ENCODE assay signal across 11 cellular contexts in the genomic region with DNA sequence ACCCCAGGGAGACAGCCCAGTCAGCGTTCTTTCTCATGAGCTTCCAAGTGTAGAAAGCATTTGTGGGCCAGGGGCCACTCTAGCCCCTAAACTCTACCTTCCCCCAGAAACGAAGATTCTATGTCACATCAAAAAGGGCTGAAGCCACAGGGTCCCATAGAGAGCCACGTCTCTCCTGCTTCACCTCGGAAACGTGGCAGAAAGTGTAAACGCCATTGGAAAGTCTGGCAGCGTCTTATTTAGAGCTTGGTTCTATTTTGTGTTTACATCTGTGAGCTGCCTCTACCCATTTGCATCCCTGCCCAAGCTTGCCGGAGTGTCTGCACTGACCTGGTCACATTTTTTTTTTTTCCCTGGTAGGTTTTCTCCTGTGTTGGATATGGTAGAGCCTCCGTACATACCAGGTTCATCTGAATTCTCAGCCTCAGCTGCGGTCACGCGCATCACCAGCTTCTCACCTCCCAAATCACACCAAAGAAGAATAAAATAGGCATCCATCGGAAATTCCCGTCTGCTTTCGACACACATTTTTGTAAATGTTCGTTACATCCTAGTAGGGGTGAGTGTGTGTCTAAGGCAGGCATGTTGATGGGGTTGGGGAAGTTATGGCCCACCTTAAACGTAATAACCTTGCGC.
DNase-seq lines count a peak whose midpoint lies in the region; FAIRE-seq and TF ChIP-seq lines count a peak whose summit lies in the region.
"Had no signal": no experiment of that assay in that cellular context is flagged by ENCODE, and none has a peak within 500 bp of the region (broad histone marks: within the 10 kb centered on the region; RNA-seq: fewer than 3 reads in every experiment).

No MANE protein-coding gene starts in this region.

- H3K36me3 Mint-ChIP-seq in osteocyte (ENCODE audit: unreplicated experiment), result no peaks in the 10 kb centered on the region
- H3K36me3 Mint-ChIP-seq: CD8-positive, alpha-beta memory T cell had no signal

- FAIRE-seq in HTR-8/SVneo (lab: Jason Lieb, UNC) (peak; percentile 83), RCC 7860 (lab: Jason Lieb, UNC) (no peak), GM19239 (lab: Jason Lieb, UNC) (no peak)

- no peak overlapping the region for H3K27ac Mint-ChIP-seq in osteocyte (ENCODE audit: unreplicated experiment)
- H3K27ac Mint-ChIP-seq: CD8-positive, alpha-beta memory T cell had no signal

- H3K27me3 Mint-ChIP-seq in osteocyte (ENCODE audit: unreplicated experiment), result peaks cover 43% of the 10 kb centered on the region

- H3K9me3 Mint-ChIP-seq in osteocyte (ENCODE audit: unreplicated experiment), result no peaks in the 10 kb centered on the region
- H3K9me3 Mint-ChIP-seq: CD8-positive, alpha-beta memory T cell had no signal

- peak; percentile 30 for DNase-seq in activated CD8-positive, alpha-beta memory T cell treated with anti-CD3 and anti-CD28 coated beads for 24 hours
- DNase-seq in activated CD8-positive, alpha-beta memory T cell treated with anti-CD3 and anti-CD28 coated beads, Interleukin-2, amount 50 U/mL, for 48 hours, result no peak
- DNase-seq in HTR-8/SVneo (ENCODE audit: insufficient read length, low spot score), result no peak
- peak; percentile 4 for DNase-seq in iPS-NIHi7 (ENCODE audit: extremely low spot score)
- peak; percentile 66 for DNase-seq in osteocyte (ENCODE audit: extremely low spot score, unreplicated experiment)
- no peak for DNase-seq in RCC 7860 (ENCODE audit: low spot score)
- no peak for DNase-seq in HEK293T (ENCODE audit: extremely low spot score)
- DNase-seq in GM19239 (ENCODE audit: insufficient read length, low spot score), result no peak
- DNase-seq: CD8-positive, alpha-beta memory T cell; DMS53; GF-D8 had no signal

- H3K4me3 Mint-ChIP-seq in osteocyte (ENCODE audit: unreplicated experiment), result no peak overlapping the region
- H3K4me3 Mint-ChIP-seq: CD8-positive, alpha-beta memory T cell had no signal

- CTCF ChIA-PET in HEK293T (lab: Yijun Ruan, JAX), result no interaction called here

- POLR2A ChIA-PET in HEK293T (lab: Yijun Ruan, JAX), result no interaction called here

- no peak for TF ChIP-seq CTCF in osteocyte (IDR thresholded peaks at IDR 0.05)

- H3K4me1 Mint-ChIP-seq in osteocyte (ENCODE audit: unreplicated experiment), result no peaks in the 10 kb centered on the region
- H3K4me1 Mint-ChIP-seq: CD8-positive, alpha-beta memory T cell had no signal

TF ChIP-seq in HEK293T, 16 proteins besides CTCF, POLR2A, EP300 and RAD21:
- TF ChIP-seq SUZ12 (IDR thresholded peaks at IDR 0.05), result no peak
- no peak for TF ChIP-seq CTBP1 (IDR thresholded peaks at IDR 0.05; ENCODE audit: borderline replicate concordance)
- TF ChIP-seq L3MBTL2 (conservative IDR thresholded peaks at IDR 0.05), result no peak
- TF ChIP-seq HDGF (IDR thresholded peaks at IDR 0.05; ENCODE audit: borderline replicate concordance), result no peak
- no peak for TF ChIP-seq BHLHE40 (IDR thresholded peaks at IDR 0.05; ENCODE audit: borderline replicate concordance)
- TF ChIP-seq ZNF384 (IDR thresholded peaks at IDR 0.05), result no peak
- TF ChIP-seq, protein P1, sequence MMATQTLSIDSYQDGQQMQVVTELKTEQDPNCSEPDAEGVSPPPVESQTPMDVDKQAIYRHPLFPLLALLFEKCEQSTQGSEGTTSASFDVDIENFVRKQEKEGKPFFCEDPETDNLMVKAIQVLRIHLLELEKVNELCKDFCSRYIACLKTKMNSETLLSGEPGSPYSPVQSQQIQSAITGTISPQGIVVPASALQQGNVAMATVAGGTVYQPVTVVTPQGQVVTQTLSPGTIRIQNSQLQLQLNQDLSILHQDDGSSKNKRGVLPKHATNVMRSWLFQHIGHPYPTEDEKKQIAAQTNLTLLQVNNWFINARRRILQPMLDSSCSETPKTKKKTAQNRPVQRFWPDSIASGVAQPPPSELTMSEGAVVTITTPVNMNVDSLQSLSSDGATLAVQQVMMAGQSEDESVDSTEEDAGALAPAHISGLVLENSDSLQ (IDR thresholded peaks at IDR 0.05), result no peak
- no peak for TF ChIP-seq NFRKB (IDR thresholded peaks at IDR 0.05)

Comparison
In these comparisons a context has a peak if more than half of its experiments do, and no peak if none do; other contexts are left out.
1. DNase-seq: peak in activated CD8-positive, alpha-beta memory T cell treated with anti-CD3 and anti-CD28 coated beads for 24 hours (single experiment), iPS-NIHi7 (single experiment) and osteocyte (single experiment); none in activated CD8-positive, alpha-beta memory T cell treated with anti-CD3 and anti-CD28 coated beads, Interleukin-2, amount 50 U/mL, for 48 hours (single experiment), HTR-8/SVneo (single experiment), RCC 7860 (single experiment), HEK293T (single experiment) and GM19239 (single experiment).